Comparison of ENCODE assay signal across 8 cellular contexts in the genomic region with DNA sequence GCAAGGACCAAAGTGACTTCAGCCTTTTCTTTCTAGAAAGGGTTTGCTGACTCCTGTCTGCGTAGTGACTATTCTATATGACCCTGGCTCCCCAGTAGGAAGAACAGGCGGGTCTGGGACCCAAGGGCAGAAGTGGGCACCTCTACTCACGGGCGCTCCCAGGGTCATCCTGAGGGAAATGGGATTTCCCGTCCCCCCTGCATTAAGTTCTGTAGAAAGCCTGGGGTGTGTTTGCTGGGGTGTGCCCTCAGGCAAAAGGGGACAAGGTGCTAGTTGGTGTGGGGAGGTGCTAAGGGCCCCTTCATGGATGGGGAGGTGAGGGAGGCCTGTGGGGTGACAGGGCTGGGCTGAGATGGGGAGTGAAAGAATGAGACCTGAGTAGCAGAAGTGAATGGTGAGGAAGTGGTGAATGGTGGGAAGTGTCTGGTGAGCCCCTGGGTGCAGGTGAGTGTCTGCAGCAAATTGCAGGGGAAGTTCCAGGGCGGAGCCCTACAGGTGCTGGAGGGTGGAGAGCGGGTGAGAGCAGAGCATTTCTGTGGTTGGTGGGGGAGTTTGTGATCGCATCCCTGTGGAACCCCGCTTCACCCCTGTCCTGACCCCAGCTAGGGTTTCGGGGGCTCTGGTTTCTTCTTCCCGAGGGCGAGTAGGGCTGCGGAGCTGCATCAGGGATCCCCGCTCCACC. TPM values are rescaled to one million over a fixed set of nuclear protein-coding genes. Genes with fewer than 3 reads are reported as not detected.
A peak's percentile ranks its signal among the peaks of the same experiment; 100 is the strongest.
DNase-seq lines count a peak whose midpoint lies in the region; ATAC-seq, FAIRE-seq and TF ChIP-seq lines count a peak whose summit lies in the region.

No MANE protein-coding gene starts in this region.

- POLR2A ChIA-PET in GM10248 (lab: Yijun Ruan, JAX): interaction anchor here (0.6 kb wide), 1 partner anchor 1080 kb away, joined by 4 read pairs; no protein-coding TSS in a partner anchor
- POLR2A ChIA-PET in HCT116 (lab: Charles Lee): no interaction called here

- H3K27ac Mint-ChIP-seq in endothelial cell (ENCODE audit: unreplicated experiment): peak overlapping the region; percentile 74

- H3K9me3 Mint-ChIP-seq in endothelial cell (ENCODE audit: unreplicated experiment): no peaks in the 10 kb centered on the region

- H3K27me3 Mint-ChIP-seq in endothelial cell (ENCODE audit: unreplicated experiment): peaks cover 15% of the 10 kb centered on the region

- H3K4me3 ChIP-seq in HCT116 (replicated peaks in 1 of 2; ENCODE audit: low read depth in 1 of 2, low read length in 2 of 2) (peak overlapping the region; percentile 81 to 91), SJSA1 (peak overlapping the region; percentile 49), parathyroid adenoma (ENCODE audit: low read depth, low read length) (peak overlapping the region; percentile 54)

- ATAC-seq in HCT116 (peak; percentile 26), HG02798 (IDR thresholded peaks at IDR 0.05; ENCODE audit: poor library complexity, unreplicated experiment) (no peak)

- peaks cover 33% of the 10 kb centered on the region for H3K4me1 Mint-ChIP-seq in endothelial cell (ENCODE audit: unreplicated experiment)

- H3K9me3 ChIP-seq in HCT116 (ENCODE audit: control insufficient read depth in 1 of 2, insufficient read depth in 1 of 2, low read depth in 1 of 2, low read length in 2 of 2) (no peaks in the 10 kb centered on the region), SJSA1 (replicated peaks) (no peaks in the 10 kb centered on the region), parathyroid adenoma (ENCODE audit: control insufficient read depth, low read length) (no peaks in the 10 kb centered on the region)

- H3K4me2 ChIP-seq in HCT116 (ENCODE audit: low read length): peak overlapping the region; percentile 95
- peak overlapping the region; percentile 64 for H3K4me2 ChIP-seq in parathyroid adenoma (ENCODE audit: low read length)

- H3K4me3 Mint-ChIP-seq in endothelial cell (ENCODE audit: unreplicated experiment): peak overlapping the region; percentile 92

- no peaks in the 10 kb centered on the region for H3K27me3 ChIP-seq in HCT116 (ENCODE audit: insufficient read depth, low read length)
- H3K27me3 ChIP-seq in SJSA1 (replicated peaks): 0 out of 2 replicates have a peak, but pooled peaks cover 5% of the 10 kb centered on the region
- H3K27me3 ChIP-seq in parathyroid adenoma (ENCODE audit: control insufficient read depth, insufficient read depth, low read length): no peaks in the 10 kb centered on the region

- TF ChIP-seq CTCF in GM10248 (IDR thresholded peaks at IDR 0.05; ENCODE audit: control extremely low read depth, extremely low read depth, low read depth, missing control alignments) (no peak), HCT116 (IDR thresholded peaks at IDR 0.05 in 2 of 3, conservative IDR thresholded peaks at IDR 0.05 in 1 of 3; ENCODE audit: borderline replicate concordance in 1 of 3, insufficient read depth in 1 of 3, low read depth in 2 of 3, low read length in 2 of 3) (no peak), endothelial cell (IDR thresholded peaks at IDR 0.05; ENCODE audit: unreplicated experiment) (no peak), parathyroid adenoma (IDR thresholded peaks at IDR 0.05) (no peak)

- H3K4me1 ChIP-seq in HCT116 (ENCODE audit: control insufficient read depth in 1 of 2, insufficient read depth in 2 of 2, low read length in 2 of 2) (peaks cover 18 to 33% of the 10 kb centered on the region in 2 experiments), SJSA1 (replicated peaks) (peaks cover 4% of the 10 kb centered on the region; the same call in 1 of the 2 replicates), parathyroid adenoma (peaks cover 5% of the 10 kb centered on the region)

- H3K9ac ChIP-seq in HCT116 (ENCODE audit: low read length) (peak overlapping the region; percentile 71), parathyroid adenoma (no peak overlapping the region)

- H3K79me2 ChIP-seq in HCT116 (ENCODE audit: insufficient read depth, low read length) (no peaks in the 10 kb centered on the region), parathyroid adenoma (no peaks in the 10 kb centered on the region)

- H3K36me3 Mint-ChIP-seq in endothelial cell (ENCODE audit: low read depth, unreplicated experiment): peaks cover 21% of the 10 kb centered on the region

- no peak for TF ChIP-seq POLR2A in HCT116 (IDR thresholded peaks at IDR 0.05; ENCODE audit: borderline replicate concordance, extremely low read depth, insufficient read depth, insufficient read length)

- RAD21 ChIA-PET in HCT116 (lab: Charles Lee; ENCODE audit: low non-redundant PET in 1 of 2, low total read pairs in 2 of 2, uncharacterized antibody in 2 of 2, unreplicated experiment in 2 of 2): no interaction called here

- no peak overlapping the region for H2AFZ ChIP-seq in HCT116 (ENCODE audit: low read depth, low read length, poor library complexity, severe bottlenecking)
- H2AFZ ChIP-seq in parathyroid adenoma: no peak overlapping the region

- FAIRE-seq in HTR-8/SVneo (lab: Jason Lieb, UNC): no peak

- H3K9me2 ChIP-seq in HCT116 (ENCODE audit: insufficient read depth): no peaks in the 10 kb centered on the region

- TF ChIP-seq RAD21 in HCT116 (IDR thresholded peaks at IDR 0.05; ENCODE audit: low read depth): no peak

- H3K36me3 ChIP-seq in HCT116 (ENCODE audit: control insufficient read depth in 1 of 2, insufficient read depth in 2 of 2, low read length in 2 of 2) (no peaks in the 10 kb centered on the region), SJSA1 (no peaks in the 10 kb centered on the region), parathyroid adenoma (ENCODE audit: control insufficient read depth, insufficient read depth, low read length) (no peaks in the 10 kb centered on the region)

- CTCF ChIA-PET in GM10248 (lab: Yijun Ruan, JAX): interaction anchor here (0.9 to 2.5 kb wide), 2 partner anchors 12 to 813 kb away, joined by 3 to 6 read pairs; no protein-coding TSS in a partner anchor
- CTCF ChIA-PET in HCT116 (lab: Charles Lee): no interaction called here

- peak overlapping the region; percentile 57 for H3K27ac ChIP-seq in HCT116 (ENCODE audit: low read depth, low read length)
- H3K27ac ChIP-seq in SJSA1: no peak overlapping the region
- no peak overlapping the region for H3K27ac ChIP-seq in parathyroid adenoma

- BruUV-seq in HCT116 (replicated peaks; lab: Mats Ljungman, UMichigan): no TSS peak

- DNase-seq in GM10248 (ENCODE audit: extremely low spot score) (peak; percentile 60), HCT116 (ENCODE audit: low read depth, low spot score) (no peak), SJSA1 (ENCODE audit: low read depth in 1 of 2, low spot score in 2 of 2) (no peak), endothelial cell (ENCODE audit: low spot score) (no peak), foreskin melanocyte (no peak), HTR-8/SVneo (ENCODE audit: insufficient read length, low spot score) (no peak)

- intact Hi-C loops in HCT116 (cut with micrococcal nuclease): loop anchor here (10.0 kb wide), 1 partner anchor 811 kb away; no protein-coding TSS in a partner anchor

- no peaks in the 10 kb centered on the region for H4K20me1 ChIP-seq in HCT116 (ENCODE audit: insufficient read depth)

TF ChIP-seq in HCT116, 20 proteins besides CTCF, POLR2A, EP300 and RAD21:
- TF ChIP-seq CBX3 (IDR thresholded peaks at IDR 0.05; ENCODE audit: low read depth): no peak

RNA-seq across cellular contexts. Expression of gene RAET1L, which starts 21.1 kb away (rescaled TPM):
- 1.5 TPM for total RNA-seq in HCT116 (2021; ENCODE audit: unreplicated experiment)
- 3.2 and 3.3 TPM in 2 replicates for polyA plus RNA-seq in HCT116 (2012)
- not detected in 2 replicates for total RNA-seq in SJSA1 (2014; rRNA removed; shearing (Covaris generic))
- not detected for total RNA-seq in endothelial cell (ENCODE audit: unreplicated experiment)

RNA-seq across cellular contexts. Expression of gene ULBP1, which starts 40.5 kb away (rescaled TPM):
- total RNA-seq in HCT116 (2021; ENCODE audit: unreplicated experiment) (12.4 TPM), endothelial cell (ENCODE audit: unreplicated experiment) (24.8 TPM)
- 6.2 and 8.7 TPM in 2 replicates for polyA plus RNA-seq in HCT116 (2012)
- total RNA-seq in SJSA1 (2014; rRNA removed; shearing (Covaris generic)): 0.03 TPM in 1 of 2 replicates, not detected in the other

Comparison
In these comparisons a context has a peak if more than half of its experiments do, and no peak if none do; other contexts are left out.
1. RNA of gene ULBP1, which starts 40.5 kb away (total RNA-seq): 24.8 TPM in endothelial cell (single experiment) and 12.4 TPM in HCT116 (single experiment); 0.03 TPM in SJSA1; every median in the first group is over 10 times any median in the second.
2. Peak in every context shown above with its lines, with median percentiles within 50 percentile points of each other: H3K4me3 ChIP-seq.